Comparison of ENCODE assay signal across 22 cellular contexts in the genomic region with DNA sequence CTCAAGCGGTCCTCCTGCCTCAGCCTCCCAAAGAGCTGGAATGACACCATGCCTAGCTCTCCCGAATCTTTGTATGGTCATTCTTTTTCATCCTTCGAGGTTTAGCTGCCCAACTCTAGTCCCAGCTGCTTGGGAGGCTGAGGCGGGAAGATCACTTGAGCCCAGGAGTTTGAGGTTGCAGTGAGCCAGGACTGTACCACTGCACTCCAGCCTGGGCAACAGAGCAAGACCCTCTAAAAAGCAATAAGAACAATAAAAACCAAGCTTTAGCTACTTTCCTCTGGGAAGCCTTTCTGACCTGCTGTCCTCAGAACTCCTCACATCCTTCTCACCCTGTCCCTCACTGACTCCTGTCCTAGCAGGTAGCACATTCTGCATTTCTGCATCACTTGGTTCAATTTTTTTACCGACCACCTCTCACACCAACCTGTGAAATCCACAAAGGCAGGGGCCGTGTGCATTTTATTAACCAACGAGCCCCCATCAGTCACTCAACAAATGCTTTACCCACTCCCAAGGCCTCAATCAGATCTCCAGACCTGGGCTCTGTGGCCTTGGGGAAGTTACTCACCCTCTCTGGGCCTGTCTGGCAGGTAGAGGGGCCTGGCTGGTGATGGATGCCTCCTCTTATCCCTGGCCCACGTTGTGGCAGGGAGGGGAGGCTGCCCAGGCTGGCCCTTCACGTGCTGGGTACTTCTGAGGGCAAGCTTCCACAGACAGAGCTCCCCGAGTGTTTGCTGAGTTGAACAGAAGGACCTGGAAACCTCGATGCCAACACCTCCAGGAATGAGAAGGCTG. TPM values are rescaled to one million over a fixed set of nuclear protein-coding genes. Genes with fewer than 3 reads are reported as not detected.
A peak's percentile ranks its signal among the peaks of the same experiment; 100 is the strongest.
DNase-seq lines count a peak whose midpoint lies in the region; ATAC-seq and TF ChIP-seq lines count a peak whose summit lies in the region.
"Had no signal": no experiment of that assay in that cellular context is flagged by ENCODE, and none has a peak within 500 bp of the region (broad histone marks: within the 10 kb centered on the region; RNA-seq: fewer than 3 reads in every experiment).

No MANE protein-coding gene starts in this region.

- H3K27me3 Mint-ChIP-seq in endothelial cell (ENCODE audit: unreplicated experiment) (peaks cover 8% of the 10 kb centered on the region), Calu3 (ENCODE audit: unreplicated experiment) (no peaks in the 10 kb centered on the region)
- no peaks in the 10 kb centered on the region for H3K27me3 Mint-ChIP-seq in stimulated activated naive B cell treated with anti-CD40 and anti-IgM and Interleukin-4, amounts not matched to agents 10 μg/mL and 1 μg/mL and 100 μg/mL, for 72 hours
- H3K27me3 Mint-ChIP-seq: brain; stimulated activated naive CD8-positive, alpha-beta T cell treated with anti-CD3 and anti-CD28 coated beads, Interleukin-15, amount 100 ng/mL, for 72 hours had no signal

- H3K4me1 Mint-ChIP-seq in endothelial cell (ENCODE audit: unreplicated experiment): peaks cover 22% of the 10 kb centered on the region
- peaks cover 28 to 42% of the 10 kb centered on the region in 2 donors for H3K4me1 Mint-ChIP-seq in stimulated activated naive B cell treated with anti-CD40 and anti-IgM and Interleukin-4, amounts not matched to agents 10 μg/mL and 1 μg/mL and 100 μg/mL, for 72 hours
- H3K4me1 Mint-ChIP-seq in Calu3 (ENCODE audit: low read depth, unreplicated experiment): peaks cover 28% of the 10 kb centered on the region

- peak overlapping the region; percentile 74 for H3K27ac Mint-ChIP-seq in endothelial cell (ENCODE audit: unreplicated experiment)
- peak overlapping the region; percentile 56 for H3K27ac Mint-ChIP-seq in stimulated activated naive B cell treated with anti-CD40 and anti-IgM and Interleukin-4, amounts not matched to agents 10 μg/mL and 1 μg/mL and 100 μg/mL, for 72 hours
- no peak overlapping the region for H3K27ac Mint-ChIP-seq in Calu3 (ENCODE audit: unreplicated experiment)
- H3K27ac Mint-ChIP-seq: activated T-helper 2 cell treated with anti-CD3 and anti-CD28 coated beads, Interferon-gamma antibody, Interleukin-2, Interleukin-4, amounts not matched to agents 10 μg/mL and 5 μg/mL and 100 μg/mL, durations not matched to agents 14 hours and 24 hours and 36 hours had no signal

- no peaks in the 10 kb centered on the region for H3K9me3 ChIP-seq in RWPE2 (ENCODE audit: severe bottlenecking)
- no peaks in the 10 kb centered on the region for H3K9me3 ChIP-seq in mesodermal cell (ENCODE audit: control insufficient read depth, low read length)
- H3K9me3 ChIP-seq: left ventricle myocardium inferior had no signal

- H3K9me3 Mint-ChIP-seq in endothelial cell (ENCODE audit: unreplicated experiment) (no peaks in the 10 kb centered on the region), Calu3 (ENCODE audit: low read depth, unreplicated experiment) (no peaks in the 10 kb centered on the region)
- H3K9me3 Mint-ChIP-seq in stimulated activated naive B cell treated with anti-CD40 and anti-IgM and Interleukin-4, amounts not matched to agents 10 μg/mL and 1 μg/mL and 100 μg/mL, for 72 hours: no peaks in the 10 kb centered on the region
- H3K9me3 Mint-ChIP-seq: activated T-helper 2 cell treated with anti-CD3 and anti-CD28 coated beads, Interferon-gamma antibody, Interleukin-2, Interleukin-4, amounts not matched to agents 10 μg/mL and 5 μg/mL and 100 μg/mL, durations not matched to agents 14 hours and 24 hours and 36 hours; H9; stimulated activated naive CD8-positive, alpha-beta T cell treated with anti-CD3 and anti-CD28 coated beads, Interleukin-15, amount 100 ng/mL, for 72 hours had no signal

- CTCF ChIA-PET in Calu3 (lab: Charles Lee): interaction anchor here (1.3 kb wide), 1 partner anchor 15 kb away, joined by 3 read pairs; the partner anchor contains the start of gene SRC

- H3K4me1 ChIP-seq in RWPE2 (ENCODE audit: insufficient read depth, poor library complexity, severe bottlenecking): peaks cover 26% of the 10 kb centered on the region
- H3K4me1 ChIP-seq in mesodermal cell (ENCODE audit: control insufficient read depth, insufficient read depth, low read length, poor library complexity, severe bottlenecking): peaks cover 46% of the 10 kb centered on the region

- H3K36me3 Mint-ChIP-seq in endothelial cell (ENCODE audit: low read depth, unreplicated experiment) (no peaks in the 10 kb centered on the region), Calu3 (ENCODE audit: insufficient read depth, unreplicated experiment) (no peaks in the 10 kb centered on the region)
- H3K36me3 Mint-ChIP-seq in stimulated activated naive B cell treated with anti-CD40 and anti-IgM and Interleukin-4, amounts not matched to agents 10 μg/mL and 1 μg/mL and 100 μg/mL, for 72 hours: peaks cover 0 to 3% of the 10 kb centered on the region in 2 donors
- H3K36me3 Mint-ChIP-seq: brain had no signal

- DNase-seq in RWPE2 (ENCODE audit: low spot score): no peak
- no peak for DNase-seq in endothelial cell (ENCODE audit: low spot score)
- no peak for DNase-seq in stimulated activated naive B cell treated with anti-CD40 and anti-IgM and Interleukin-4, amounts not matched to agents 10 μg/mL and 1 μg/mL and 100 μg/mL, for 72 hours
- no peak for DNase-seq in NCI-H69 (lab: John Stamatoyannopoulos, UW)
- DNase-seq in Calu3: no peak
- DNase-seq: activated CD8-positive, alpha-beta memory T cell treated with anti-CD3 and anti-CD28 coated beads, Interleukin-2, amount 50 U/mL, for 4 hours; C1 segment of cervical spinal cord; H9; head of caudate nucleus; NCI-H510A; stimulated activated CD4-positive, alpha-beta T cell treated with anti-CD3 and anti-CD28 coated beads, Interleukin-4, amount 100 ng/mL, for 24 hours; stimulated activated naive CD8-positive, alpha-beta T cell treated with anti-CD3 and anti-CD28 coated beads, Interleukin-15, amount 100 ng/mL, for 72 hours; T-helper 2 cell had no signal

- ATAC-seq in RWPE2 (ENCODE audit: low read depth) (no peak; the same call in 2 of the 3 replicates), GM18868 (IDR thresholded peaks at IDR 0.05; ENCODE audit: unreplicated experiment) (no peak), GM19463 (IDR thresholded peaks at IDR 0.05; ENCODE audit: unreplicated experiment) (no peak)
- ATAC-seq in stimulated activated naive B cell treated with anti-CD40 and anti-IgM and Interleukin-4, amounts not matched to agents 10 μg/mL and 1 μg/mL and 100 μg/mL, for 72 hours (replicated peaks): no peak
- ATAC-seq: stimulated activated naive CD8-positive, alpha-beta T cell treated with anti-CD3 and anti-CD28 coated beads, Interleukin-15, amount 100 ng/mL, for 72 hours had no signal

- H3K4me3 Mint-ChIP-seq in endothelial cell (ENCODE audit: unreplicated experiment) (peak overlapping the region; percentile 47), Calu3 (ENCODE audit: low read depth, unreplicated experiment) (no peak overlapping the region)
- H3K4me3 Mint-ChIP-seq in stimulated activated naive B cell treated with anti-CD40 and anti-IgM and Interleukin-4, amounts not matched to agents 10 μg/mL and 1 μg/mL and 100 μg/mL, for 72 hours: no peak overlapping the region
- H3K4me3 Mint-ChIP-seq: brain; H9; stimulated activated naive CD8-positive, alpha-beta T cell treated with anti-CD3 and anti-CD28 coated beads, Interleukin-15, amount 100 ng/mL, for 72 hours had no signal

- H3K4me3 ChIP-seq in RWPE2 (ENCODE audit: severe bottlenecking) (no peak overlapping the region), mesodermal cell (ENCODE audit: extremely low read depth, insufficient read depth, low read length, poor library complexity, severe bottlenecking) (no peak overlapping the region)
- H3K4me3 ChIP-seq: coronary artery, left ventricle myocardium inferior had no signal

- H3K36me3 ChIP-seq in RWPE2 (ENCODE audit: low read depth) (no peaks in the 10 kb centered on the region), mesodermal cell (ENCODE audit: control insufficient read depth, insufficient read depth, low read length) (no peaks in the 10 kb centered on the region)
- H3K36me3 ChIP-seq: left ventricle myocardium inferior had no signal

- TF ChIP-seq CTCF in RWPE2 (IDR thresholded peaks at IDR 0.05; ENCODE audit: poor library complexity, severe bottlenecking) (no peak), endothelial cell (IDR thresholded peaks at IDR 0.05; ENCODE audit: unreplicated experiment) (no peak), Calu3 (IDR thresholded peaks at IDR 0.05; ENCODE audit: unreplicated experiment) (no peak)

- intact Hi-C loops in Calu3 (cut with micrococcal nuclease; ENCODE audit: unreplicated experiment): no loop called here

- BruUV-seq in Calu3 (replicated peaks; lab: Mats Ljungman, UMichigan): no TSS peak

- H3K27me3 ChIP-seq in RWPE2 (ENCODE audit: insufficient read depth, poor library complexity, severe bottlenecking): no peaks in the 10 kb centered on the region

- H3K27ac ChIP-seq in RWPE2 (ENCODE audit: poor library complexity, severe bottlenecking) (peak overlapping the region; percentile 89), mesodermal cell (ENCODE audit: low read depth, low read length, severe bottlenecking) (peak overlapping the region; percentile 84)
- H3K27ac ChIP-seq: coronary artery, HL-60, VCaP had no signal

- 85 to 86% methylated on average over 11 of the region's 11 CpGs for WGBS in mesodermal cell (ENCODE audit: insufficient coverage in 2 of 2), 2 experiments

RNA-seq across cellular contexts. Expression of gene SRC, which starts 14.7 kb away (rescaled TPM):
- 60.8 TPM for total RNA-seq in endothelial cell (ENCODE audit: unreplicated experiment)
- 97.8 TPM for polyA plus RNA-seq in mesodermal cell (2013, experiment 1 of 2)
- 102 TPM for polyA plus RNA-seq in mesodermal cell (2013, experiment 2 of 2)
- total RNA-seq in Calu3 (2022): 185 and 203 TPM in 2 replicates

RNA-seq across cellular contexts. Expression of gene MANBAL, which starts 41.8 kb away (rescaled TPM):
- total RNA-seq in endothelial cell (ENCODE audit: unreplicated experiment): 35.6 TPM
- polyA plus RNA-seq in mesodermal cell (2013, experiment 1 of 2): 69.0 TPM
- 60.5 TPM for polyA plus RNA-seq in mesodermal cell (2013, experiment 2 of 2)
- 77.0 and 77.2 TPM in 2 replicates for total RNA-seq in Calu3 (2022)
